In genomic region chr10:32556996-32557395, GRCh38 we compare ENCODE assay signal across 28 cellular contexts.
"Had no signal": no experiment of that assay in that cellular context is flagged by ENCODE, and none has a peak within 500 bp of the region (broad histone marks: within the 10 kb centered on the region; RNA-seq: fewer than 3 reads in every experiment).

No MANE protein-coding gene starts in this region.

- H3K9me3 ChIP-seq: colonic mucosa, esophagus muscularis mucosa, esophagus squamous epithelium, gastrocnemius medialis, gastroesophageal sphincter, heart left ventricle, heart right ventricle had no signal

- H3K36me3 ChIP-seq: colonic mucosa, esophagus squamous epithelium, gastrocnemius medialis had no signal

- H3K4me1 Mint-ChIP-seq: endodermal cell had no signal

- DNase-seq: colonic mucosa; cortex of kidney; dermis blood vessel endothelial cell; dorsolateral prefrontal cortex; effector CD4-positive, alpha-beta T cell; effector CD8-positive, alpha-beta T cell; effector memory CD4-positive, alpha-beta T cell; effector memory CD8-positive, alpha-beta T cell; endodermal cell; erythroblast; esophagus squamous epithelium; foreskin fibroblast; foreskin keratinocyte; foreskin melanocyte; gastrocnemius medialis; glutamatergic neuron; head of caudate nucleus; heart left ventricle; heart right ventricle had no signal

- H3K4me3 ChIP-seq: colonic mucosa, coronary artery, dorsolateral prefrontal cortex, esophagus muscularis mucosa, esophagus squamous epithelium, gastrocnemius medialis, gastroesophageal sphincter, heart left ventricle, heart right ventricle, hepatocyte had no signal

- H3K27ac Mint-ChIP-seq: dendritic cell treated with granulocyte-macrophage colony-stimulating factor and Interleukin-4, amounts not matched to agents 40 ng/mL and 50 ng/mL, for 4 days; effector memory CD8-positive, alpha-beta T cell; endodermal cell had no signal

- H3K27me3 ChIP-seq: colonic mucosa, dorsolateral prefrontal cortex, esophagus muscularis mucosa, esophagus squamous epithelium, foreskin keratinocyte, gastrocnemius medialis, gastroesophageal sphincter, heart left ventricle, heart right ventricle, hepatocyte had no signal

- H3K79me2 ChIP-seq: hepatocyte had no signal

- FAIRE-seq: endometrium, endothelial cell of umbilical vein had no signal

- H3K4me1 ChIP-seq: colonic mucosa, esophagus muscularis mucosa, esophagus squamous epithelium, foreskin keratinocyte, gastrocnemius medialis, gastroesophageal sphincter, heart left ventricle, heart right ventricle had no signal

- H3K4me2 ChIP-seq: hepatocyte had no signal

- H3K27me3 Mint-ChIP-seq: dendritic cell treated with granulocyte-macrophage colony-stimulating factor and Interleukin-4, amounts not matched to agents 40 ng/mL and 50 ng/mL, for 4 days; effector memory CD8-positive, alpha-beta T cell had no signal

- ATAC-seq: effector memory CD8-positive, alpha-beta T cell; esophagus mucosa; foreskin keratinocyte; gastrocnemius medialis; gastroesophageal sphincter; heart left ventricle; heart right ventricle had no signal

- H2AFZ ChIP-seq: hepatocyte had no signal

- H3K27ac ChIP-seq: colonic mucosa, coronary artery, dorsolateral prefrontal cortex, epithelial cell of prostate, esophagus muscularis mucosa, esophagus squamous epithelium, foreskin keratinocyte, gastrocnemius medialis, gastroesophageal sphincter, heart left ventricle, heart right ventricle, hepatocyte had no signal

- H3K4me3 Mint-ChIP-seq: dendritic cell treated with granulocyte-macrophage colony-stimulating factor and Interleukin-4, amounts not matched to agents 40 ng/mL and 50 ng/mL, for 4 days; effector memory CD8-positive, alpha-beta T cell; endodermal cell had no signal
